12 cellular contexts compared by ENCODE assay signal in genomic region chr3:197912770-197913476, GRCh38. TPM values are rescaled to one million over a fixed set of nuclear protein-coding genes. Genes with fewer than 3 reads are reported as not detected.
DNase-seq lines count a peak whose midpoint lies in the region; ATAC-seq and TF ChIP-seq lines count a peak whose summit lies in the region.
"Had no signal": no experiment of that assay in that cellular context is flagged by ENCODE, and none has a peak within 500 bp of the region (broad histone marks: within the 10 kb centered on the region; RNA-seq: fewer than 3 reads in every experiment).

No MANE protein-coding gene starts in this region.

- H3K27ac ChIP-seq in esophagus muscularis mucosa (replicated peaks in 1 of 4) = no peak overlapping the region

- no peak for TF ChIP-seq CTCF in GM12865 (IDR thresholded peaks at IDR 0.05; ENCODE audit: insufficient read depth, low read depth, low read length, missing control alignments)
- no peak for TF ChIP-seq CTCF in esophagus muscularis mucosa (IDR thresholded peaks at IDR 0.05)

- H3K27ac Mint-ChIP-seq in dendritic cell treated with granulocyte-macrophage colony-stimulating factor and Interleukin-4, amounts not matched to agents 40 ng/mL and 50 ng/mL, for 4 days = peak overlapping the region; percentile 68

- H3K4me3 Mint-ChIP-seq in dendritic cell treated with granulocyte-macrophage colony-stimulating factor and Interleukin-4, amounts not matched to agents 40 ng/mL and 50 ng/mL, for 4 days = peak overlapping the region; percentile 27
- H3K4me3 Mint-ChIP-seq: naive B cell had no signal

- no peaks in the 10 kb centered on the region for H3K27me3 ChIP-seq in neuron (ENCODE audit: insufficient read depth, low read length)
- no peaks in the 10 kb centered on the region for H3K27me3 ChIP-seq in esophagus muscularis mucosa

- intact Hi-C loops in dendritic cell treated with granulocyte-macrophage colony-stimulating factor and Interleukin-4, amounts not matched to agents 40 ng/mL and 50 ng/mL, for 4 days (cut with micrococcal nuclease) = no loop called here
- intact Hi-C loops in esophagus muscularis mucosa (cut with DNase I) = no loop called here

- peak; percentile 28 for DNase-seq in GM12865 (ENCODE audit: low read depth)
- peak; percentile 22 for DNase-seq in RPMI7951 (ENCODE audit: low read depth)
- no peak for DNase-seq in esophagus muscularis mucosa (ENCODE audit: extremely low spot score)
- DNase-seq: GF-D8, KBM-7, naive B cell, NCI-H1436 treated with DMSO at 0.1 percent for 48 hours, NCI-H510A treated with DMSO at 0.1 percent for 48 hours had no signal

- H3K9me3 ChIP-seq in neuron (ENCODE audit: low read length) = peaks cover 2% of the 10 kb centered on the region
- no peaks in the 10 kb centered on the region for H3K9me3 ChIP-seq in esophagus muscularis mucosa

- peaks cover 30% of the 10 kb centered on the region for H3K4me1 Mint-ChIP-seq in dendritic cell treated with granulocyte-macrophage colony-stimulating factor and Interleukin-4, amounts not matched to agents 40 ng/mL and 50 ng/mL, for 4 days (ENCODE audit: low read depth)
- H3K4me1 Mint-ChIP-seq: naive B cell had no signal

- peak overlapping the region; percentile 66 for H2AFZ ChIP-seq in neuron (ENCODE audit: low read depth, low read length)

- H3K36me3 ChIP-seq in neuron (ENCODE audit: insufficient read depth, low read length) = no peaks in the 10 kb centered on the region
- H3K36me3 ChIP-seq in esophagus muscularis mucosa = peaks cover 0 to 16% (median 5%) of the 10 kb centered on the region in 4 donors

- TF ChIP-seq POLR2A in esophagus muscularis mucosa (IDR thresholded peaks at IDR 0.05; ENCODE audit: low read depth) = no peak

- no peaks in the 10 kb centered on the region for H3K27me3 Mint-ChIP-seq in dendritic cell treated with granulocyte-macrophage colony-stimulating factor and Interleukin-4, amounts not matched to agents 40 ng/mL and 50 ng/mL, for 4 days
- H3K27me3 Mint-ChIP-seq: naive B cell had no signal

- no peak for ATAC-seq in esophagus mucosa
- no peak for ATAC-seq in GM21528 (IDR thresholded peaks at IDR 0.05; ENCODE audit: low FRiP score, unreplicated experiment)

- H3K4me1 ChIP-seq in neuron (ENCODE audit: insufficient read depth, low read length) = peaks cover 9% of the 10 kb centered on the region
- no peaks in the 10 kb centered on the region for H3K4me1 ChIP-seq in esophagus muscularis mucosa

- H3K4me3 ChIP-seq in GM12865 (ENCODE audit: low read depth, low read length) (no peak overlapping the region), neuron (ENCODE audit: low read length) (no peak overlapping the region), esophagus muscularis mucosa (no peak overlapping the region)

- no peak for TF ChIP-seq EP300 in esophagus muscularis mucosa (IDR thresholded peaks at IDR 0.05)

- H3K9me3 Mint-ChIP-seq in dendritic cell treated with granulocyte-macrophage colony-stimulating factor and Interleukin-4, amounts not matched to agents 40 ng/mL and 50 ng/mL, for 4 days = no peaks in the 10 kb centered on the region

- WGBS in esophagus muscularis mucosa = 87% methylated on average over 33 of the region's 33 CpGs

- H3K36me3 Mint-ChIP-seq in dendritic cell treated with granulocyte-macrophage colony-stimulating factor and Interleukin-4, amounts not matched to agents 40 ng/mL and 50 ng/mL, for 4 days (ENCODE audit: low read depth) = peaks cover 21% of the 10 kb centered on the region
- H3K36me3 Mint-ChIP-seq: naive B cell had no signal

RNA-seq across cellular contexts. Expression of gene RPL35A, which starts 37.1 kb away (rescaled TPM):
- total RNA-seq in RPMI7951 (2014; rRNA removed; shearing (Covaris generic)) = 910 and 934 TPM in 2 replicates
- total RNA-seq in esophagus mucosa (1,002 TPM), esophagus muscularis mucosa (100 to 1,000 TPM; 527 to 724 (median 570) TPM)

RNA-seq across cellular contexts. Expression of gene LMLN, which starts 47.1 kb away (rescaled TPM):
- total RNA-seq in RPMI7951 (2014; rRNA removed; shearing (Covaris generic)) = 4.4 and 5.8 TPM in 2 replicates
- total RNA-seq in esophagus mucosa = 5.7 TPM
- total RNA-seq in esophagus muscularis mucosa = 1 to 10 TPM; 4.1 to 5.5 (median 4.6) TPM
